1 cellular context compared by ENCODE assay signal in genomic region chr9:104772707-104773106, GRCh38.
A peak's percentile ranks its signal among the peaks of the same experiment; 100 is the strongest.
TF ChIP-seq lines count a peak whose summit lies in the region.

No MANE protein-coding gene starts in this region.

TF ChIP-seq in GM12878, 131 proteins besides CTCF, POLR2A, EP300 and RAD21 (continued from another document):
- TF ChIP-seq CUX1 (IDR thresholded peaks at IDR 0.05; ENCODE audit: insufficient replicate concordance, low read depth, low read length): peak; percentile 79
- no peak for TF ChIP-seq ZNF274 (IDR thresholded peaks at IDR 0.05; ENCODE audit: insufficient read depth, insufficient read length)
- TF ChIP-seq MYC (IDR thresholded peaks at IDR 0.05; ENCODE audit: insufficient read depth, insufficient read length, insufficient replicate concordance, low read length, severe bottlenecking): no peak
- TF ChIP-seq ATF3 (IDR thresholded peaks at IDR 0.05; ENCODE audit: borderline replicate concordance, extremely low read depth, low read depth, low read length): no peak
- no peak for TF ChIP-seq SREBF2 (IDR thresholded peaks at IDR 0.05; ENCODE audit: low read length)
- TF ChIP-seq RELB (IDR thresholded peaks at IDR 0.05; ENCODE audit: low read depth): peak; percentile 37; the same call in 1 of the 2 replicates
- no peak for TF ChIP-seq SIN3A (IDR thresholded peaks at IDR 0.05; ENCODE audit: low read depth, low read length)
- no peak for TF ChIP-seq YY1 (IDR thresholded peaks at IDR 0.05; ENCODE audit: low read depth, low read length)
- TF ChIP-seq USF2 (IDR thresholded peaks at IDR 0.05; ENCODE audit: borderline replicate concordance, low read depth, low read length): no peak
- peak; percentile 56 for TF ChIP-seq ATF2 (IDR thresholded peaks at IDR 0.05; ENCODE audit: low read length)
- 0 out of 2 replicates have a peak, but pooled peaks have one; percentile 35 for TF ChIP-seq EED (IDR thresholded peaks at IDR 0.05; ENCODE audit: low read depth)
- no peak for TF ChIP-seq CEBPZ (IDR thresholded peaks at IDR 0.05; ENCODE audit: low read depth, low read length)
- no peak for TF ChIP-seq MXI1 (IDR thresholded peaks at IDR 0.05; ENCODE audit: low read depth, low read length)
- 0 out of 2 replicates have a peak, but pooled peaks have one; percentile 20 for TF ChIP-seq ATF7 (IDR thresholded peaks at IDR 0.05; ENCODE audit: low read depth)
- TF ChIP-seq SUZ12 (IDR thresholded peaks at IDR 0.05; ENCODE audit: unreplicated experiment): no peak
- TF ChIP-seq SP1 (IDR thresholded peaks at IDR 0.05; ENCODE audit: low read depth, low read length): no peak
- TF ChIP-seq BMI1 (IDR thresholded peaks at IDR 0.05; ENCODE audit: borderline replicate concordance): no peak
- no peak for TF ChIP-seq SMC3 (IDR thresholded peaks at IDR 0.05; ENCODE audit: borderline replicate concordance, low read length)
- no peak for TF ChIP-seq NFYA (IDR thresholded peaks at IDR 0.05; ENCODE audit: borderline replicate concordance, low read depth, low read length)
- no peak for TF ChIP-seq PML (IDR thresholded peaks at IDR 0.05; ENCODE audit: low read length)
- TF ChIP-seq PBX3 (IDR thresholded peaks at IDR 0.05; ENCODE audit: insufficient replicate concordance, low read depth, low read length): no peak
- no peak for TF ChIP-seq USF1 (IDR thresholded peaks at IDR 0.05; ENCODE audit: borderline replicate concordance, extremely low read length, insufficient read depth, low read depth, low read length)
- peak; percentile 98 for TF ChIP-seq MEF2B (IDR thresholded peaks at IDR 0.05; ENCODE audit: partially characterized antibody, poor library complexity, severe bottlenecking)
- 0 out of 2 replicates have a peak, but pooled peaks have one; percentile 61 for TF ChIP-seq TCF12 (IDR thresholded peaks at IDR 0.05; ENCODE audit: low read depth, low read length)
- no peak for TF ChIP-seq SREBF1 (IDR thresholded peaks at IDR 0.05; ENCODE audit: low read length)
- 0 out of 2 replicates have a peak, but pooled peaks have one; percentile 34 for TF ChIP-seq NBN (IDR thresholded peaks at IDR 0.05)
- TF ChIP-seq FOS (IDR thresholded peaks at IDR 0.05; ENCODE audit: borderline replicate concordance, extremely low read depth, insufficient read length): no peak
- TF ChIP-seq MYB (IDR thresholded peaks at IDR 0.05; ENCODE audit: borderline replicate concordance, low read depth, low read length): no peak
- no peak for TF ChIP-seq SPI1 (IDR thresholded peaks at IDR 0.05; ENCODE audit: borderline replicate concordance, insufficient read depth, low read depth, low read length)
